ENCODE assay signal across 20 cellular contexts in the genomic region with DNA sequence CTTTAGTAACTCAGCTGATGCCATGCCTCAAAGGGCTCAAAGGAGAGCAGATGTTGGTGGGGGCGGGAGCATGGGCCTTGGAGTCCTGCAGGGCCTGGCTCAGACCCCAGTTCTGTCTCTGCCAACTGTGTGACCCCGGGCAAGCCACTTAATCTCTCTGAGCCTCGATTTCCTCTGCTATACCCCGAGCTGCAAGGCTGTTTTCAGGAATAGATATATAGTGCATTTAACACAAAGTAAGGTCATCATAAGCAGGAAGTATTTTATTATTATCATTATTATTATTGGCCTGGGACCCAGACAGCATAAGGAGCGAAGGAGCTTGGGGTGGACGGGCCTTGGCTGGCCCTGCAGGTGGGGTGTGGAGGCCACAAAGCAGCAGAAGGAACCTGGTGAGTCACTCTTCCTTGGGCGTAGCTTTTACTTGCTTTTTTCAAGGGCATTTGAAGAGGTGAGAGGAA.
DNase-seq lines count a peak whose midpoint lies in the region; ATAC-seq and TF ChIP-seq lines count a peak whose summit lies in the region.
"Had no signal": no experiment of that assay in that cellular context is flagged by ENCODE, and none has a peak within 500 bp of the region (broad histone marks: within the 10 kb centered on the region; RNA-seq: fewer than 3 reads in every experiment).

No MANE protein-coding gene starts in this region.

- in situ Hi-C loops in astrocyte of the spinal cord (cut with HindIII; ENCODE audit: low sequenced_read_pairs), result no loop called here

- no peak for TF ChIP-seq CTCF in astrocyte of the spinal cord (IDR thresholded peaks at IDR 0.05; ENCODE audit: low read depth, low read length)
- TF ChIP-seq CTCF in tibial nerve (IDR thresholded peaks at IDR 0.05), result no peak

- ATAC-seq in Right ventricle myocardium inferior (no peak), left ventricle myocardium superior (no peak), GM19324 (IDR thresholded peaks at IDR 0.05; ENCODE audit: low FRiP score, unreplicated experiment) (no peak)
- ATAC-seq: activated CD8-positive, alpha-beta T cell treated with anti-CD3 and anti-CD28 coated beads for 36 hours; K562; natural killer cell; stimulated activated naive B cell treated with anti-CD40 and anti-IgM and Interleukin-4, amounts not matched to agents 10 μg/mL and 1 μg/mL and 100 μg/mL, for 72 hours; WTC11 had no signal

- TF ChIP-seq EP300 in tibial nerve (IDR thresholded peaks at IDR 0.05), result peak; percentile 28 to 48

- TF ChIP-seq POLR2A in tibial nerve (IDR thresholded peaks at IDR 0.05), result no peak

- intact Hi-C loops in Right ventricle myocardium inferior (cut with DNase I) (no loop called here), left ventricle myocardium superior (cut with micrococcal nuclease) (no loop called here)

- H3K27ac ChIP-seq in tibial nerve, result no peak overlapping the region
- H3K27ac ChIP-seq: BLaER1 treated with 17β-estradiol and CSF1 and Interleukin-3, amounts not matched to agents 10 nM and 100 nM had no signal

- H3K4me3 ChIP-seq in astrocyte of the spinal cord (ENCODE audit: low read depth, low read length) (no peak overlapping the region), tibial nerve (no peak overlapping the region)
- H3K4me3 ChIP-seq: BLaER1 treated with 17β-estradiol and CSF1 and Interleukin-3, amounts not matched to agents 10 nM and 100 nM; K562 had no signal

- 35 to 48% methylated on average over 7 of the region's 7 CpGs for WGBS in tibial nerve, 2 donors

- DNase-seq in Right ventricle myocardium inferior (ENCODE audit: missing footprints) (peak; percentile 64), left ventricle myocardium superior (no peak), astrocyte of the spinal cord (ENCODE audit: low read depth, low spot score) (peak; percentile 65), glomerular endothelial cell (ENCODE audit: extremely low read depth, low read depth, low spot score) (peak; percentile 65), tibial nerve (ENCODE audit: low spot score in 2 of 2) (no peak), NCI-H526 (lab: John Stamatoyannopoulos, UW) (no peak), DMS53 (lab: John Stamatoyannopoulos, UW) (no peak)
- DNase-seq: activated CD8-positive, alpha-beta T cell treated with anti-CD3 and anti-CD28 coated beads for 36 hours; activated naive CD8-positive, alpha-beta T cell treated with anti-CD3 and anti-CD28 coated beads, Interleukin-2, amount 10 ng/mL, durations not matched to agents 7 days and 5 days; cerebellar nuclear complex; natural killer cell; NCI-H1092; NCI-H2171 treated with DMSO at 0.1 percent for 48 hours; SHP77; stimulated activated naive B cell treated with anti-CD40 and anti-IgM and Interleukin-4, amounts not matched to agents 10 μg/mL and 1 μg/mL and 100 μg/mL, for 72 hours; trophoblast cell had no signal

- H3K27me3 ChIP-seq in tibial nerve, result peaks cover 0 to 5% of the 10 kb centered on the region in 2 donors
- H3K27me3 ChIP-seq: BLaER1 treated with 17β-estradiol and CSF1 and Interleukin-3, amounts not matched to agents 10 nM and 100 nM had no signal

- no peaks in the 10 kb centered on the region for H3K9me3 ChIP-seq in tibial nerve
- H3K9me3 ChIP-seq: BLaER1 treated with 17β-estradiol and CSF1 and Interleukin-3, amounts not matched to agents 10 nM and 100 nM had no signal

- peaks cover 0 to 35% (median 4%) of the 10 kb centered on the region in 4 donors for H3K4me1 ChIP-seq in tibial nerve

- H3K36me3 ChIP-seq in tibial nerve, result no peaks in the 10 kb centered on the region
- H3K36me3 ChIP-seq: BLaER1 treated with 17β-estradiol and CSF1 and Interleukin-3, amounts not matched to agents 10 nM and 100 nM had no signal

Comparison
In these comparisons a context has a peak if more than half of its experiments do, and no peak if none do; other contexts are left out.
1. DNase-seq: peak in Right ventricle myocardium inferior (single experiment), astrocyte of the spinal cord (single experiment) and glomerular endothelial cell (single experiment); none in left ventricle myocardium superior (single experiment), tibial nerve (0 of 2), NCI-H526 (0 of 2) and DMS53 (single experiment).